ENCODE assay signal across 8 cellular contexts in genomic region chr4:80072607-80073361, GRCh38. TPM values are rescaled to one million over a fixed set of nuclear protein-coding genes. Genes with fewer than 3 reads are reported as not detected.
DNase-seq lines count a peak whose midpoint lies in the region; ATAC-seq, FAIRE-seq and TF ChIP-seq lines count a peak whose summit lies in the region.

Gene ANTXR2, minus strand, starts transcription at chr4:80073229. Its CDS starts 669 bp downstream, at chr4:80072560.

- H3K4me1 ChIP-seq in foreskin keratinocyte (peaks cover 39% of the 10 kb centered on the region), neuron (ENCODE audit: insufficient read depth, low read length) (peaks cover 15% of the 10 kb centered on the region)

- no peaks in the 10 kb centered on the region for H3K9me3 ChIP-seq in neuron (ENCODE audit: low read length)

- peaks cover 18% of the 10 kb centered on the region for H3K36me3 ChIP-seq in neuron (ENCODE audit: insufficient read depth, low read length)

- TF ChIP-seq CTCF in D721Med (IDR thresholded peaks at IDR 0.05; ENCODE audit: insufficient read depth, missing control alignments), result no peak
- peak; percentile 3 for TF ChIP-seq CTCF in foreskin keratinocyte (conservative IDR thresholded peaks at IDR 0.05)

- H3K27ac ChIP-seq in foreskin keratinocyte, result peak within 1 kb of the TSS; percentile 61

- peak; percentile 20 for DNase-seq in D721Med (ENCODE audit: insufficient read length, low spot score)
- peak; percentile 85 for DNase-seq in HT-29 (ENCODE audit: low spot score)
- DNase-seq in SHP77 (lab: John Stamatoyannopoulos, UW), result peak; percentile 72 to 74
- peak; percentile 50 for DNase-seq in activated gamma-delta T cell treated with Interleukin-2 at 50 U/mL for 16 hours
- DNase-seq in foreskin keratinocyte, result peak; percentile 73 to 87
- DNase-seq in superior temporal gyrus (ENCODE audit: extremely low spot score), result peak; percentile 26

- H3K4me3 ChIP-seq in neuron (ENCODE audit: low read length), result peak within 1 kb of the TSS; percentile 91

- no peak for FAIRE-seq in D721Med (lab: Jason Lieb, UNC)

- peak; percentile 64 for ATAC-seq in GM21381 (IDR thresholded peaks at IDR 0.05; ENCODE audit: unreplicated experiment)
- peak; percentile 90 for ATAC-seq in foreskin keratinocyte

- H3K27me3 ChIP-seq in foreskin keratinocyte (no peaks in the 10 kb centered on the region), neuron (ENCODE audit: insufficient read depth, low read length) (no peaks in the 10 kb centered on the region)

- peak within 1 kb of the TSS; percentile 97 for H2AFZ ChIP-seq in neuron (ENCODE audit: low read depth, low read length)

RNA-seq across cellular contexts. Expression of gene ANTXR2, which starts in this region (rescaled TPM):
- 12.6 and 16.7 TPM in 2 replicates for total RNA-seq in HT-29 (2014; rRNA removed; shearing (Covaris generic))
- total RNA-seq in foreskin keratinocyte, result 161 and 169 TPM in 2 replicates
- 60.6 and 70.3 TPM in 2 replicates for polyA plus RNA-seq in foreskin keratinocyte

Comparison
In these comparisons a context has a peak if more than half of its experiments do, and no peak if none do; other contexts are left out.
1. Peak in every context shown above with its lines: DNase-seq, ATAC-seq, H3K4me3 ChIP-seq and H3K27ac ChIP-seq.
2. DNase-seq: peak in every context shown above with its lines; median percentile 85 in HT-29; 80 in foreskin keratinocyte; 73 in SHP77; 50 in activated gamma-delta T cell treated with Interleukin-2 at 50 U/mL for 16 hours; 26 in superior temporal gyrus; 20 in D721Med.